Comparison of ENCODE assay signal across 21 cellular contexts in the genomic region with DNA sequence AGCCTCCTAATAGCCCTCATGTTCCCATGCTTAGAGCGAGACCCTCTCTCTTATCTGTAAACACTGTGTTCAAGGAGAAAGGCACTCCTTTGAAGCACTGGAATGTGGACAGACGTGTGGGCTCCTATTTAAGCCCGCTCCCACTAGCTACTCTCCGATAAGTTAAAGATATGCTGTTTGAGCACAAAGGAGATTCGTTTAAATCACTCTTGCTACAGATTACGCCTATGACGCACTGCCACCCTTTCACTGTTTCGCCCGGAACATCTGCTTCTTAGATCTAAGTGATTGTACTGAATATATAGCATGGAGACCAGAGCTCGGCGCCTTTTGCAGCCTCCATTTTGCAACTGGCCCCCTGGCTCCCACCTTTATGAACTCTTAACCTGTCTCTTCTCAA. TPM values are rescaled to one million over a fixed set of nuclear protein-coding genes. Genes with fewer than 3 reads are reported as not detected.
DNase-seq lines count a peak whose midpoint lies in the region; ATAC-seq and TF ChIP-seq lines count a peak whose summit lies in the region.
"Had no signal": no experiment of that assay in that cellular context is flagged by ENCODE, and none has a peak within 500 bp of the region (broad histone marks: within the 10 kb centered on the region; RNA-seq: fewer than 3 reads in every experiment).

No MANE protein-coding gene starts in this region.

- H3K4me3 ChIP-seq in testis (no peak overlapping the region), gastroesophageal sphincter (no peak overlapping the region), GM23248 (no peak overlapping the region)
- H3K4me3 ChIP-seq: HAP-1 had no signal

- no peaks in the 10 kb centered on the region for H4K20me1 ChIP-seq in GM23248 (ENCODE audit: insufficient read depth)

- no peak for TF ChIP-seq EP300 in gastroesophageal sphincter (IDR thresholded peaks at IDR 0.05)

- H3K9ac ChIP-seq in GM23248, result no peak overlapping the region

- no peak overlapping the region for H3K4me2 ChIP-seq in GM23248 (ENCODE audit: unreplicated experiment)

- H3K9me2 ChIP-seq in GM23248 (ENCODE audit: insufficient read depth), result no peaks in the 10 kb centered on the region

- H3F3A ChIP-seq in GM23248 (ENCODE audit: insufficient read depth), result no peaks in the 10 kb centered on the region

- H3K4me3 Mint-ChIP-seq in nephron, result no peak overlapping the region
- H3K4me3 Mint-ChIP-seq in stimulated activated memory B cell treated with anti-CD40 and anti-IgM and Interleukin-4, amounts not matched to agents 10 μg/mL and 1 μg/mL and 100 μg/mL, for 72 hours, result no peak overlapping the region
- H3K4me3 Mint-ChIP-seq: CD4-positive, CD25-positive, alpha-beta regulatory T cell; CD8-positive, alpha-beta memory T cell; IgD-negative memory B cell had no signal

- no peaks in the 10 kb centered on the region for H3K79me2 ChIP-seq in GM23248 (ENCODE audit: insufficient read depth)

- intact Hi-C loops in testis (cut with DNase I; ENCODE audit: low total_unique reads), result no loop called here

- H3K4me1 ChIP-seq in testis (peaks cover 6% of the 10 kb centered on the region), gastroesophageal sphincter (peaks cover 0 to 13% (median 0%) of the 10 kb centered on the region in 3 donors), GM23248 (ENCODE audit: insufficient read depth) (no peaks in the 10 kb centered on the region)
- H3K4me1 ChIP-seq: BE2C, HAP-1 had no signal

- H3K9me3 Mint-ChIP-seq in nephron, result no peaks in the 10 kb centered on the region
- H3K9me3 Mint-ChIP-seq in stimulated activated memory B cell treated with anti-CD40 and anti-IgM and Interleukin-4, amounts not matched to agents 10 μg/mL and 1 μg/mL and 100 μg/mL, for 72 hours, result peaks cover 5% of the 10 kb centered on the region

- H3K27me3 ChIP-seq in testis (no peaks in the 10 kb centered on the region), gastroesophageal sphincter (no peaks in the 10 kb centered on the region), GM23248 (replicated peaks; ENCODE audit: insufficient read depth) (no peaks in the 10 kb centered on the region; the same call in 1 of the 2 replicates)
- H3K27me3 ChIP-seq: BE2C had no signal

- 55 to 72% methylated on average over 11 of the region's 11 CpGs for WGBS in testis, 2 donors
- WGBS in gastroesophageal sphincter (ENCODE audit: low coverage in 1 of 2), 2 donors, result 79 to 88% methylated on average over 9 to 11 of the region's 11 CpGs
- WGBS in GM23248 (ENCODE audit: low coverage in 1 of 2, low lambda C conversion rate in 2 of 2, missing lambda C conversion rate in 2 of 2), 2 experiments, result 60 to 68% methylated on average over 11 of the region's 11 CpGs

- H3K27ac ChIP-seq in VCaP, result peak overlapping the region; percentile 55; the same call in 1 of the 2 replicates
- no peak overlapping the region for H3K27ac ChIP-seq in testis
- no peak overlapping the region for H3K27ac ChIP-seq in gastroesophageal sphincter
- no peak overlapping the region for H3K27ac ChIP-seq in GM23248

- H3K36me3 ChIP-seq in testis (ENCODE audit: low read depth, missing control alignments) (no peaks in the 10 kb centered on the region), gastroesophageal sphincter (no peaks in the 10 kb centered on the region), GM23248 (ENCODE audit: low read depth) (no peaks in the 10 kb centered on the region)
- H3K36me3 ChIP-seq: BE2C, HAP-1 had no signal

- peaks cover 3% of the 10 kb centered on the region for H3K36me3 Mint-ChIP-seq in nephron (ENCODE audit: low read depth)
- no peaks in the 10 kb centered on the region for H3K36me3 Mint-ChIP-seq in stimulated activated memory B cell treated with anti-CD40 and anti-IgM and Interleukin-4, amounts not matched to agents 10 μg/mL and 1 μg/mL and 100 μg/mL, for 72 hours
- H3K36me3 Mint-ChIP-seq: CD4-positive, CD25-positive, alpha-beta regulatory T cell; CD8-positive, alpha-beta memory T cell; IgD-negative memory B cell had no signal

- H3K9me3 ChIP-seq in testis (no peaks in the 10 kb centered on the region), gastroesophageal sphincter (no peaks in the 10 kb centered on the region), GM23248 (ENCODE audit: low read depth) (no peaks in the 10 kb centered on the region)
- H3K9me3 ChIP-seq: BE2C, HAP-1 had no signal

- H3K4me1 Mint-ChIP-seq in nephron, result peaks cover 53% of the 10 kb centered on the region
- no peaks in the 10 kb centered on the region for H3K4me1 Mint-ChIP-seq in stimulated activated memory B cell treated with anti-CD40 and anti-IgM and Interleukin-4, amounts not matched to agents 10 μg/mL and 1 μg/mL and 100 μg/mL, for 72 hours
- H3K4me1 Mint-ChIP-seq: CD4-positive, CD25-positive, alpha-beta regulatory T cell; CD8-positive, alpha-beta memory T cell; IgD-negative memory B cell had no signal

- H2AFZ ChIP-seq in GM23248, result no peak overlapping the region

- TF ChIP-seq POLR2A in testis (IDR thresholded peaks at IDR 0.05) (no peak), gastroesophageal sphincter (IDR thresholded peaks at IDR 0.05) (no peak)

- peak; percentile 51 for DNase-seq in islet precursor cell
- peak; percentile 80 for DNase-seq in testis
- DNase-seq in GM23248, result no peak
- DNase-seq: ACHN; BE2C; C1 segment of cervical spinal cord; CD4-positive, CD25-positive, alpha-beta regulatory T cell; CD8-positive, alpha-beta memory T cell; COR-L47; DMS153; DMS79; GF-D8 had no signal

- TF ChIP-seq CTCF in VCaP (conservative IDR thresholded peaks at IDR 0.05) (no peak), nephron (IDR thresholded peaks at IDR 0.05; ENCODE audit: unreplicated experiment in 3 of 3) (no peak), testis (IDR thresholded peaks at IDR 0.05) (no peak), gastroesophageal sphincter (IDR thresholded peaks at IDR 0.05) (no peak)

- peak overlapping the region in 2 of 3 experiments; percentile 20 to 71 for H3K27ac Mint-ChIP-seq in nephron
- no peak overlapping the region for H3K27ac Mint-ChIP-seq in stimulated activated memory B cell treated with anti-CD40 and anti-IgM and Interleukin-4, amounts not matched to agents 10 μg/mL and 1 μg/mL and 100 μg/mL, for 72 hours
- H3K27ac Mint-ChIP-seq: CD4-positive, CD25-positive, alpha-beta regulatory T cell; CD8-positive, alpha-beta memory T cell had no signal

- H3K27me3 Mint-ChIP-seq in nephron (ENCODE audit: low read depth), result no peaks in the 10 kb centered on the region
- peaks cover 11% of the 10 kb centered on the region for H3K27me3 Mint-ChIP-seq in stimulated activated memory B cell treated with anti-CD40 and anti-IgM and Interleukin-4, amounts not matched to agents 10 μg/mL and 1 μg/mL and 100 μg/mL, for 72 hours
- H3K27me3 Mint-ChIP-seq: CD4-positive, CD25-positive, alpha-beta regulatory T cell had no signal

- ATAC-seq in stimulated activated memory B cell treated with anti-CD40 and anti-IgM and Interleukin-4, amounts not matched to agents 10 μg/mL and 1 μg/mL and 100 μg/mL, for 72 hours, result no peak
- no peak for ATAC-seq in gastroesophageal sphincter
- ATAC-seq in GM21360 (IDR thresholded peaks at IDR 0.05; ENCODE audit: unreplicated experiment), result no peak
- ATAC-seq: HepG2 had no signal

- in situ Hi-C loops in GM23248 (cut with MboI), result no loop called here

RNA-seq across cellular contexts. Expression of a gene that starts 57.8 kb away (rescaled TPM):
- total RNA-seq in testis (under 1 TPM in 1 of 2 donors, not detected in 1; 0.19 TPM), gastroesophageal sphincter (10 to 100 TPM in 1 of 4 donors, 1 to 10 TPM in 1, not detected in 2; 1.9 to 33.2 TPM)
- polyA plus RNA-seq in testis (ENCODE audit: insufficient read depth, low read depth, low replicate concordance) (0.41 TPM), GM23248 (2016; fragmentation: Nextera tagmentation; extraction: Ambion mirVana) (not detected in 2 replicates)
- not detected in 2 replicates for total RNA-seq in GM23248 (2014; rRNA removed; shearing (Covaris generic))
- total RNA-seq: CD4-positive, CD25-positive, alpha-beta regulatory T cell; CD8-positive, alpha-beta memory T cell; Daoy; HepG2 had no signal
- polyA plus RNA-seq: CD4-positive, CD25-positive, alpha-beta regulatory T cell; CD8-positive, alpha-beta memory T cell; HepG2; IgD-negative memory B cell had no signal
